13 cellular contexts compared by ENCODE assay signal in genomic region chr11:118263109-118263508, GRCh38. TPM values are rescaled to one million over a fixed set of nuclear protein-coding genes. Genes with fewer than 3 reads are reported as not detected.
DNase-seq lines count a peak whose midpoint lies in the region; ATAC-seq and TF ChIP-seq lines count a peak whose summit lies in the region.
"Had no signal": no experiment of that assay in that cellular context is flagged by ENCODE, and none has a peak within 500 bp of the region (broad histone marks: within the 10 kb centered on the region; RNA-seq: fewer than 3 reads in every experiment).

No MANE protein-coding gene starts in this region.

- no peaks in the 10 kb centered on the region for H3K9me3 Mint-ChIP-seq in Caco-2 (ENCODE audit: unreplicated experiment)
- no peaks in the 10 kb centered on the region for H3K9me3 Mint-ChIP-seq in osteocyte (ENCODE audit: unreplicated experiment)
- H3K9me3 Mint-ChIP-seq in nephron progenitor cell = peaks cover 6% of the 10 kb centered on the region

- H3K36me3 Mint-ChIP-seq in Caco-2 (ENCODE audit: insufficient read depth, unreplicated experiment) (peaks cover 44% of the 10 kb centered on the region), osteocyte (ENCODE audit: unreplicated experiment) (no peaks in the 10 kb centered on the region), nephron progenitor cell (ENCODE audit: low read depth) (no peaks in the 10 kb centered on the region)

- H3K27me3 ChIP-seq in Caco-2 (replicated peaks; ENCODE audit: control insufficient read depth, insufficient read depth, low read length) (no peaks in the 10 kb centered on the region), PC-3 (ENCODE audit: low read length) (no peaks in the 10 kb centered on the region), parathyroid adenoma (ENCODE audit: control insufficient read depth, insufficient read depth, low read length) (no peaks in the 10 kb centered on the region)

- BruUV-seq in Caco-2 (replicated peaks; lab: Mats Ljungman, UMichigan) (no TSS peak), PC-3 (replicated peaks; lab: Mats Ljungman, UMichigan) (no TSS peak)

- H3K9ac ChIP-seq in PC-3 (ENCODE audit: low read length) (peak overlapping the region; percentile 87), parathyroid adenoma (no peak overlapping the region)

- peak overlapping the region; percentile 94 for H3K27ac ChIP-seq in PC-3 (ENCODE audit: low read length)
- peak overlapping the region; percentile 91 for H3K27ac ChIP-seq in epithelial cell of prostate
- peak overlapping the region; percentile 89 for H3K27ac ChIP-seq in parathyroid adenoma

- peak overlapping the region; percentile 91 for H3K4me3 Mint-ChIP-seq in Caco-2 (ENCODE audit: unreplicated experiment)
- H3K4me3 Mint-ChIP-seq in osteocyte (ENCODE audit: unreplicated experiment) = no peak overlapping the region
- no peak overlapping the region for H3K4me3 Mint-ChIP-seq in nephron progenitor cell

- H3K4me1 ChIP-seq in Caco-2 (peaks cover 23% of the 10 kb centered on the region; the same call in 1 of the 2 replicates), PC-3 (ENCODE audit: insufficient read depth, low read length) (peaks cover 28% of the 10 kb centered on the region), parathyroid adenoma (peaks cover 7% of the 10 kb centered on the region)

- H3K36me3 ChIP-seq in Caco-2 (ENCODE audit: control insufficient read depth, insufficient read depth, low read length) (peaks cover 27% of the 10 kb centered on the region), PC-3 (ENCODE audit: low read depth, low read length) (peaks cover 36% of the 10 kb centered on the region), parathyroid adenoma (ENCODE audit: control insufficient read depth, insufficient read depth, low read length) (no peaks in the 10 kb centered on the region)

- H3K4me2 ChIP-seq in PC-3 (ENCODE audit: low read length) = peak overlapping the region; percentile 86
- peak overlapping the region; percentile 68 for H3K4me2 ChIP-seq in parathyroid adenoma (ENCODE audit: low read length)

- H3K9me3 ChIP-seq in Caco-2 (no peaks in the 10 kb centered on the region), PC-3 (ENCODE audit: low read length) (no peaks in the 10 kb centered on the region), parathyroid adenoma (ENCODE audit: control insufficient read depth, low read length) (no peaks in the 10 kb centered on the region)

- no peaks in the 10 kb centered on the region for H3F3A ChIP-seq in PC-3 (ENCODE audit: low read length, unreplicated experiment)

- no peaks in the 10 kb centered on the region for H3K27me3 Mint-ChIP-seq in Caco-2 (ENCODE audit: insufficient read depth, unreplicated experiment)
- H3K27me3 Mint-ChIP-seq in osteocyte (ENCODE audit: unreplicated experiment) = peaks cover 69% of the 10 kb centered on the region
- H3K27me3 Mint-ChIP-seq in nephron progenitor cell (ENCODE audit: low read depth, poor library complexity) = peaks cover 96% of the 10 kb centered on the region

- H4K20me1 ChIP-seq in PC-3 (ENCODE audit: low read length) = no peaks in the 10 kb centered on the region

- H3K4me3 ChIP-seq in Caco-2 (ENCODE audit: low read depth, low read length) (peak overlapping the region; percentile 83), PC-3 (ENCODE audit: low read length) (peak overlapping the region; percentile 82), parathyroid adenoma (ENCODE audit: low read depth, low read length) (peak overlapping the region; percentile 20)

- CTCF ChIA-PET in Caco-2 (lab: Charles Lee) (interaction anchor here (1.3 to 3.0 kb wide), 5 partner anchors 11 to 65 kb away, joined by 4 to 34 read pairs (median 9); partner anchors contain the start of gene MPZL3), PC-3 (lab: Charles Lee) (no interaction called here)

- TF ChIP-seq CTCF in Caco-2 (IDR thresholded peaks at IDR 0.05; ENCODE audit: insufficient read depth in 1 of 2, low read depth in 1 of 2, low read length in 1 of 2, severe bottlenecking in 1 of 2, unreplicated experiment in 1 of 2) (no peak), PC-3 (conservative IDR thresholded peaks at IDR 0.05; ENCODE audit: low read depth, low read length) (no peak), parathyroid adenoma (IDR thresholded peaks at IDR 0.05) (no peak), osteocyte (IDR thresholded peaks at IDR 0.05) (no peak), nephron progenitor cell (IDR thresholded peaks at IDR 0.05) (no peak)

- no peak for ATAC-seq in PC-3
- ATAC-seq in HG03159 (IDR thresholded peaks at IDR 0.05; ENCODE audit: unreplicated experiment) = no peak

- POLR2A ChIA-PET in Caco-2 (lab: Charles Lee) = interaction anchor here (2.4 kb wide), 1 partner anchor 11 kb away, joined by 24 read pairs; the partner anchor contains the start of gene MPZL3
- POLR2A ChIA-PET in PC-3 (lab: Charles Lee; ENCODE audit: unreplicated experiment) = no interaction called here

- peaks cover 21% of the 10 kb centered on the region for H3K79me2 ChIP-seq in PC-3 (ENCODE audit: low read length)
- H3K79me2 ChIP-seq in parathyroid adenoma = no peaks in the 10 kb centered on the region

- peak overlapping the region; percentile 96 for H3K27ac Mint-ChIP-seq in Caco-2 (ENCODE audit: unreplicated experiment)
- H3K27ac Mint-ChIP-seq in osteocyte (ENCODE audit: unreplicated experiment) = no peak overlapping the region
- no peak overlapping the region for H3K27ac Mint-ChIP-seq in nephron progenitor cell

- no peaks in the 10 kb centered on the region for H3K9me2 ChIP-seq in PC-3 (replicated peaks; ENCODE audit: low read length)

- H3K4me1 Mint-ChIP-seq in Caco-2 (ENCODE audit: low read depth, unreplicated experiment) (peaks cover 15% of the 10 kb centered on the region), osteocyte (ENCODE audit: unreplicated experiment) (peaks cover 2% of the 10 kb centered on the region), nephron progenitor cell (peaks cover 30% of the 10 kb centered on the region)

- DNase-seq in Caco-2 (no peak), PC-3 (no peak), epithelial cell of prostate (ENCODE audit: low read depth, low spot score) (no peak), NCI-H526 treated with DMSO at 0.1 percent for 48 hours (lab: John Stamatoyannopoulos, UW) (no peak), osteocyte (ENCODE audit: extremely low spot score, unreplicated experiment) (no peak), nephron progenitor cell (no peak)
- DNase-seq: head of caudate nucleus, NCI-H345, SHP77 treated with DMSO at 0.1 percent for 48 hours had no signal

- H2AFZ ChIP-seq in PC-3 (ENCODE audit: low read length) = no peak overlapping the region
- peak overlapping the region; percentile 22 for H2AFZ ChIP-seq in parathyroid adenoma

- intact Hi-C loops in Caco-2 (cut with micrococcal nuclease; ENCODE audit: unreplicated experiment) = no loop called here
- intact Hi-C loops in PC-3 (cut with micrococcal nuclease) = no loop called here

RNA-seq across cellular contexts. Expression of gene MPZL2, which starts 1.0 kb away (rescaled TPM):
- total RNA-seq in Caco-2 (2022) = 69.9 and 80.2 TPM in 2 replicates
- total RNA-seq in PC-3 (2014; rRNA removed) = 40.6 and 51.5 TPM in 2 replicates
- total RNA-seq in osteocyte = not detected in 2 replicates

RNA-seq across cellular contexts. Expression of gene MPZL3, which starts 10.9 kb away (rescaled TPM):
- total RNA-seq in Caco-2 (2022) (29.6 and 31.8 TPM in 2 replicates), PC-3 (2014; rRNA removed) (7.0 and 8.4 TPM in 2 replicates), osteocyte (0.37 and 0.40 TPM in 2 replicates)

RNA-seq across cellular contexts. Expression of gene JAML, which starts 38.3 kb away (rescaled TPM):
- total RNA-seq in Caco-2 (2022) = 8.9 and 12.0 TPM in 2 replicates
- total RNA-seq in PC-3 (2014; rRNA removed) = not detected in 2 replicates
- total RNA-seq in osteocyte = not detected in 2 replicates

RNA-seq across cellular contexts. Expression of gene CD3E, which starts 41.4 kb away (rescaled TPM):
- total RNA-seq in Caco-2 (2022) = 0.39 TPM in 1 of 2 replicates, not detected in the other
- not detected in 2 replicates for total RNA-seq in PC-3 (2014; rRNA removed)
- total RNA-seq in osteocyte = not detected in 2 replicates
- total RNA-seq: dermis microvascular lymphatic vessel endothelial cell, skeletal muscle tissue had no signal

Comparison
In these comparisons a context has a peak if more than half of its experiments do, and no peak if none do; other contexts are left out.
1. H3K4me3 ChIP-seq: peak in every context shown above with its lines; median percentile 83 in Caco-2; 82 in PC-3; 20 in parathyroid adenoma.
2. RNA of gene MPZL2, which starts 1.0 kb away (total RNA-seq): 69.9 to 80.2 TPM in Caco-2 and 40.6 to 51.5 TPM in PC-3; not detected in osteocyte; every median in the first group is over 10 times any median in the second.
3. Peak in every context shown above with its lines, with median percentiles within 50 percentile points of each other: H3K27ac ChIP-seq.